8 cellular contexts compared by ENCODE assay signal in genomic region chr18:6414118-6414722, GRCh38. TPM values are rescaled to one million over a fixed set of nuclear protein-coding genes. Genes with fewer than 3 reads are reported as not detected.
DNase-seq lines count a peak whose midpoint lies in the region; ATAC-seq and TF ChIP-seq lines count a peak whose summit lies in the region.

No MANE protein-coding gene starts in this region.

- ATAC-seq in GM18861 (IDR thresholded peaks at IDR 0.05; ENCODE audit: unreplicated experiment) (peak; percentile 80), HG02678 (IDR thresholded peaks at IDR 0.05; ENCODE audit: unreplicated experiment) (peak; percentile 89), left lobe of liver (peak; percentile 85)

- no peaks in the 10 kb centered on the region for H3K9me3 ChIP-seq in Peyer's patch

- peak; percentile 40 to 89 (median 87) for DNase-seq in Peyer's patch
- DNase-seq in choroid plexus epithelial cell (ENCODE audit: low read depth), result peak; percentile 16
- peak; percentile 84 for DNase-seq in left lobe of liver (ENCODE audit: low spot score)
- peak; percentile 18 to 42 for DNase-seq in stimulated activated CD4-positive, alpha-beta T cell treated with anti-CD3 and anti-CD28 coated beads, Interleukin-2, amount 100 ng/mL, for 24 hours
- no peak for DNase-seq in GF-D8 (lab: John Stamatoyannopoulos, UW)
- DNase-seq in NCI-H446 (lab: John Stamatoyannopoulos, UW), result no peak

- H3K4me3 ChIP-seq in Peyer's patch (peak overlapping the region; percentile 58 to 98 (median 72)), choroid plexus epithelial cell (ENCODE audit: low read depth, low read length) (peak overlapping the region; percentile 53)

- H3K4me1 ChIP-seq in Peyer's patch, result no peaks in the 10 kb centered on the region

- no peaks in the 10 kb centered on the region for H3K36me3 ChIP-seq in Peyer's patch

- peak; percentile 63 to 64 for TF ChIP-seq POLR2A in Peyer's patch (IDR thresholded peaks at IDR 0.05)

- H3K27ac ChIP-seq in Peyer's patch, result peak overlapping the region; percentile 73 to 95 (median 83)

- TF ChIP-seq CTCF in Peyer's patch (IDR thresholded peaks at IDR 0.05) (peak in 3 of 6 experiments; percentile 33 to 46 (median 42)), choroid plexus epithelial cell (conservative IDR thresholded peaks at IDR 0.05; ENCODE audit: low read depth, low read length) (no peak)

- H3K27me3 ChIP-seq in Peyer's patch, result no peaks in the 10 kb centered on the region

RNA-seq across cellular contexts. Expression of gene L3MBTL4, which starts 0.5 kb away (rescaled TPM):
- 10 to 100 TPM in 3 of 4 donors, 1 to 10 TPM in 1; 6.5 to 25.6 (median 13.7) TPM for total RNA-seq in Peyer's patch
- 10.9 TPM for total RNA-seq in left lobe of liver

Comparison
In these comparisons a context has a peak if more than half of its experiments do, and no peak if none do; other contexts are left out.
1. DNase-seq: peak in Peyer's patch (3 of 3), choroid plexus epithelial cell (single experiment), left lobe of liver (single experiment) and stimulated activated CD4-positive, alpha-beta T cell treated with anti-CD3 and anti-CD28 coated beads, Interleukin-2, amount 100 ng/mL, for 24 hours (2 of 2); none in GF-D8 (single experiment) and NCI-H446 (0 of 2).
2. Peak in every context shown above with its lines, with median percentiles within 50 percentile points of each other: ATAC-seq.